In genomic region chr1:16366722-16367257, GRCh38 we compare ENCODE assay signal across 1 cellular context.
A peak's percentile ranks its signal among the peaks of the same experiment; 100 is the strongest.
TF ChIP-seq lines count a peak whose summit lies in the region.

Gene SZRD1, plus strand, starts transcription at chr1:16367242. Its CDS starts 16 bp downstream, at chr1:16367258.

TF ChIP-seq in HepG2, 621 proteins besides CTCF, POLR2A, EP300 and RAD21 (continued from another document and continues in another):
- TF ChIP-seq TFDP1 (CRISPR knock-in tag; IDR thresholded peaks at IDR 0.05; ENCODE audit: borderline replicate concordance) (peak; percentile 53; the same call in 1 of the 2 replicates), ZNF326 (CRISPR knock-in tag; IDR thresholded peaks at IDR 0.05; ENCODE audit: borderline replicate concordance) (no peak), TCF12 (IDR thresholded peaks at IDR 0.05) (no peak), TCF12 (CRISPR knock-in tag; IDR thresholded peaks at IDR 0.05) (no peak), ZNF367 (CRISPR knock-in tag; IDR thresholded peaks at IDR 0.05; ENCODE audit: borderline replicate concordance) (no peak), SMYD3 (CRISPR knock-in tag; IDR thresholded peaks at IDR 0.05) (no peak), ZNF513 (CRISPR knock-in tag; conservative IDR thresholded peaks at IDR 0.05) (no peak), MEF2D (CRISPR knock-in tag; IDR thresholded peaks at IDR 0.05) (no peak), ZBTB33 (CRISPR knock-in tag; IDR thresholded peaks at IDR 0.05) (peak; percentile 7; the same call in 1 of the 2 replicates), EED (CRISPR knock-in tag; IDR thresholded peaks at IDR 0.05) (no peak), THAP11 (CRISPR knock-in tag; IDR thresholded peaks at IDR 0.05) (peak; percentile 94), UBTF (CRISPR knock-in tag; IDR thresholded peaks at IDR 0.05) (no peak), SRSF9 (IDR thresholded peaks at IDR 0.05; ENCODE audit: borderline replicate concordance, insufficient read depth, low read depth, low read length, poor library complexity, severe bottlenecking) (no peak), NFKBIZ (CRISPR knock-in tag; IDR thresholded peaks at IDR 0.05) (no peak), ZFP62 (CRISPR knock-in tag; IDR thresholded peaks at IDR 0.05) (no peak), ZNF235 (CRISPR knock-in tag; IDR thresholded peaks at IDR 0.05; ENCODE audit: borderline replicate concordance) (no peak), ATF5 (CRISPR knock-in tag; IDR thresholded peaks at IDR 0.05; ENCODE audit: low read depth) (no peak), ZNF543 (CRISPR knock-in tag; IDR thresholded peaks at IDR 0.05) (no peak), ZNF816 (CRISPR knock-in tag; IDR thresholded peaks at IDR 0.05; ENCODE audit: borderline replicate concordance) (no peak), ZNF841 (CRISPR knock-in tag; IDR thresholded peaks at IDR 0.05; ENCODE audit: borderline replicate concordance) (no peak), ZNF329 (CRISPR knock-in tag; IDR thresholded peaks at IDR 0.05; ENCODE audit: low read depth) (no peak), KLF12 (CRISPR knock-in tag; IDR thresholded peaks at IDR 0.05; ENCODE audit: borderline replicate concordance) (no peak; the same call in 1 of the 2 replicates), CBX1 (IDR thresholded peaks at IDR 0.05; ENCODE audit: low read depth) (peak; percentile 63), MXI1 (IDR thresholded peaks at IDR 0.05; ENCODE audit: borderline replicate concordance, low read depth, low read length) (peak; percentile 79; the same call in 1 of the 3 replicates), RXRB (CRISPR knock-in tag; IDR thresholded peaks at IDR 0.05; ENCODE audit: borderline replicate concordance) (peak; percentile 21; the same call in 1 of the 2 replicates), SMARCC2 (IDR thresholded peaks at IDR 0.05) (no peak), PRDM10 (CRISPR knock-in tag; IDR thresholded peaks at IDR 0.05; ENCODE audit: low read depth) (no peak), EHMT2 (IDR thresholded peaks at IDR 0.05; ENCODE audit: borderline replicate concordance, low read depth, low read length) (peak; percentile 75; the same call in 1 of the 2 replicates), FOXO1 (CRISPR knock-in tag; IDR thresholded peaks at IDR 0.05) (no peak), PATZ1 (CRISPR knock-in tag; IDR thresholded peaks at IDR 0.05) (no peak), NFIB (CRISPR knock-in tag; IDR thresholded peaks at IDR 0.05; ENCODE audit: borderline replicate concordance) (no peak), CSRNP2 (CRISPR knock-in tag; conservative IDR thresholded peaks at IDR 0.05; ENCODE audit: low read depth) (no peak), GMEB1 (CRISPR knock-in tag; IDR thresholded peaks at IDR 0.05; ENCODE audit: borderline replicate concordance) (peak; percentile 92), ZNF230 (CRISPR knock-in tag; IDR thresholded peaks at IDR 0.05) (no peak), ZHX1 (CRISPR knock-in tag; IDR thresholded peaks at IDR 0.05; ENCODE audit: low read depth) (peak; percentile 99), FOXC1 (CRISPR knock-in tag; IDR thresholded peaks at IDR 0.05; ENCODE audit: borderline replicate concordance) (no peak), EEA1 (CRISPR knock-in tag; IDR thresholded peaks at IDR 0.05; ENCODE audit: borderline replicate concordance) (no peak)
